Comparison of ENCODE assay signal across 1 cellular context in genomic region chr15:42157381-42157780, GRCh38.
TF ChIP-seq lines count a peak whose summit lies in the region.

No MANE protein-coding gene starts in this region.

TF ChIP-seq in K562, 482 proteins besides CTCF, POLR2A, EP300 and RAD21 (continued from another document):
- TF ChIP-seq ZNF740 (CRISPR knock-in tag; IDR thresholded peaks at IDR 0.05) (no peak), ZNF740 (tag; IDR thresholded peaks at IDR 0.05) (no peak), SMARCC2 (IDR thresholded peaks at IDR 0.05; ENCODE audit: low read depth) (no peak), STAG1 (CRISPR knock-in tag; IDR thresholded peaks at IDR 0.05; ENCODE audit: borderline replicate concordance) (no peak), SP1 (CRISPR knock-in tag; IDR thresholded peaks at IDR 0.05) (no peak), DLX4 (CRISPR knock-in tag; IDR thresholded peaks at IDR 0.05) (no peak), CEBPZ (IDR thresholded peaks at IDR 0.05; ENCODE audit: borderline replicate concordance, low read depth, low read length) (no peak), HIVEP1 (CRISPR knock-in tag; IDR thresholded peaks at IDR 0.05) (no peak), TAL1 (IDR thresholded peaks at IDR 0.05) (no peak), DNMT1 (IDR thresholded peaks at IDR 0.05) (no peak), CHCHD3 (CRISPR knock-in tag; IDR thresholded peaks at IDR 0.05) (no peak), POU5F1 (IDR thresholded peaks at IDR 0.05; ENCODE audit: borderline replicate concordance, low read depth, low read length, partially characterized antibody) (no peak), SNIP1 (IDR thresholded peaks at IDR 0.05; ENCODE audit: low read depth) (no peak), CHD4 (IDR thresholded peaks at IDR 0.05; ENCODE audit: insufficient read depth, insufficient replicate concordance, low read depth, low read length, poor library complexity, severe bottlenecking) (no peak), BRF1 (IDR thresholded peaks at IDR 0.05; ENCODE audit: borderline replicate concordance, extremely low read depth, insufficient read length) (no peak), MCM2 (IDR thresholded peaks at IDR 0.05; ENCODE audit: low read depth) (no peak)
